9 cellular contexts compared by ENCODE assay signal in genomic region chr9:112863214-112863613, GRCh38. TPM values are rescaled to one million over a fixed set of nuclear protein-coding genes. Genes with fewer than 3 reads are reported as not detected.
DNase-seq lines count a peak whose midpoint lies in the region; ATAC-seq and TF ChIP-seq lines count a peak whose summit lies in the region.
"Had no signal": no experiment of that assay in that cellular context is flagged by ENCODE, and none has a peak within 500 bp of the region (broad histone marks: within the 10 kb centered on the region; RNA-seq: fewer than 3 reads in every experiment).

No MANE protein-coding gene starts in this region.

- H3K4me1 ChIP-seq in left ventricle myocardium inferior (peaks cover 19% of the 10 kb centered on the region), tibial artery (peaks cover 0 to 16% (median 0%) of the 10 kb centered on the region in 4 donors)

- no peak for TF ChIP-seq CTCF in left ventricle myocardium inferior (IDR thresholded peaks at IDR 0.05; ENCODE audit: borderline replicate concordance)
- no peak for TF ChIP-seq CTCF in tibial artery (IDR thresholded peaks at IDR 0.05)

- peak; percentile 52 for ATAC-seq in GM21723 (IDR thresholded peaks at IDR 0.05; ENCODE audit: unreplicated experiment)

- H3K27ac ChIP-seq in left ventricle myocardium inferior (replicated peaks) = peak overlapping the region; percentile 45
- peak overlapping the region in 1 of 2 donors; percentile 17 for H3K27ac ChIP-seq in tibial artery

- H3K9me3 ChIP-seq in left ventricle myocardium inferior (replicated peaks) (no peaks in the 10 kb centered on the region), tibial artery (no peaks in the 10 kb centered on the region)

- DNase-seq in OCI-M1 (lab: John Stamatoyannopoulos, UW) (peak; percentile 41), left ventricle myocardium inferior (peak; percentile 29), tibial artery (peak; percentile 42 to 65), NCI-H82 treated with DMSO at 0.1 percent for 48 hours (lab: John Stamatoyannopoulos, UW; ENCODE audit: unreplicated experiment) (no peak), RKO (ENCODE audit: low spot score) (no peak)
- DNase-seq in stimulated activated naive CD4-positive, alpha-beta T cell treated with Interleukin-2 at 50 U/mL for 16 hours (lab: John Stamatoyannopoulos, UW) = no peak
- DNase-seq: NCI-H1436 treated with DMSO at 0.1 percent for 48 hours had no signal

- H3K36me3 ChIP-seq in left ventricle myocardium inferior (peaks cover 10% of the 10 kb centered on the region), tibial artery (peaks cover 4 to 14% (median 9%) of the 10 kb centered on the region in 3 donors)

- intact Hi-C loops in left ventricle myocardium inferior (cut with micrococcal nuclease) (no loop called here), tibial artery (cut with DNase I; ENCODE audit: low total_unique reads) (no loop called here)

- H3K4me3 ChIP-seq in left ventricle myocardium inferior (no peak overlapping the region), tibial artery (no peak overlapping the region)

- H3K27me3 ChIP-seq in left ventricle myocardium inferior (ENCODE audit: low read depth) (no peaks in the 10 kb centered on the region), tibial artery (no peaks in the 10 kb centered on the region)

RNA-seq across cellular contexts. Expression of gene SLC46A2, which starts 27.5 kb away (rescaled TPM):
- not detected for total RNA-seq in left ventricle myocardium inferior
- total RNA-seq: SK-MEL-5 had no signal

Comparison
In these comparisons a context has a peak if more than half of its experiments do, and no peak if none do; other contexts are left out.
1. DNase-seq: peak in OCI-M1 (single experiment), left ventricle myocardium inferior (single experiment) and tibial artery (2 of 2); none in NCI-H82 treated with DMSO at 0.1 percent for 48 hours (single experiment), RKO (single experiment) and stimulated activated naive CD4-positive, alpha-beta T cell treated with Interleukin-2 at 50 U/mL for 16 hours (single experiment).